Comparison of ENCODE assay signal across 8 cellular contexts in the genomic region with DNA sequence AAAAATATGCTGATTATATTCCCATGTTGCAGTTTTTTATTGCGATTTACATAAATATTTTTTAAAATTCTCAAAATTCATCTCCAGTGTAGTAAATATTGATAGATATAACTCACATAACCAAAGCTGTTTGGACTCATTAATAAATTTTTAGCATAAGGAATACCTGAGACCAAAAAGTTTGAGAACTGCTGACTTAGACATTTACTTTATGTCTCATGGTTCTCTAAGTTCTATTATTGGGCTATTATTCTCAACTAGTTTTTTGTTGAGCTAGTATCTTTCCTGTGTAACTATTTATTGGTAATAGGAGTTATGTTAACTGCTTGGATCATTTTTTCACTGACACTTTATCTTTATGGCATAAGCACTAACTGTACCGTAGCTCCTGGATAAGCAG.
"Had no signal": no experiment of that assay in that cellular context is flagged by ENCODE, and none has a peak within 500 bp of the region (broad histone marks: within the 10 kb centered on the region; RNA-seq: fewer than 3 reads in every experiment).

No MANE protein-coding gene starts in this region.

- H3K4me2 ChIP-seq: GM23338, KMS-11 had no signal

- ATAC-seq: GM23338 had no signal

- H3K4me3 ChIP-seq: GM23338 had no signal

- H3K27ac ChIP-seq: KMS-11 had no signal

- FAIRE-seq: H1, H54, HTR-8/SVneo had no signal

- DNase-seq: H9, HCEC 1CT, KBM-7 had no signal

- H2AFZ ChIP-seq: GM23338 had no signal

- H3K9ac ChIP-seq: KMS-11 had no signal
